In genomic region chr2:12717988-12718661, GRCh38 we compare ENCODE assay signal across 8 cellular contexts. TPM values are rescaled to one million over a fixed set of nuclear protein-coding genes. Genes with fewer than 3 reads are reported as not detected.
A peak's percentile ranks its signal among the peaks of the same experiment; 100 is the strongest.
DNase-seq lines count a peak whose midpoint lies in the region; TF ChIP-seq lines count a peak whose summit lies in the region.

No MANE protein-coding gene starts in this region.

- TF ChIP-seq POLR2A in sigmoid colon (IDR thresholded peaks at IDR 0.05): no peak

- H3K27me3 ChIP-seq in left ventricle myocardium inferior (ENCODE audit: low read depth) (no peaks in the 10 kb centered on the region), sigmoid colon (no peaks in the 10 kb centered on the region)

- DNase-seq in NCI-H345 (lab: John Stamatoyannopoulos, UW) (peak; percentile 73), left ventricle myocardium inferior (no peak), sigmoid colon (peak; percentile 75), A172 (ENCODE audit: low spot score) (no peak), NCI-H446 treated with DMSO at 0.1 percent for 48 hours (lab: John Stamatoyannopoulos, UW) (no peak), NOMO-1 treated with DMSO at 0.1 percent for 48 hours (lab: John Stamatoyannopoulos, UW; ENCODE audit: unreplicated experiment) (no peak)
- DNase-seq in activated naive CD4-positive, alpha-beta T cell treated with anti-CD3 and anti-CD28 coated beads, Interleukin-2, amount 50 U/mL, for 16 hours: peak; percentile 46

- intact Hi-C loops in left ventricle myocardium inferior (cut with micrococcal nuclease): loop anchor here (10.0 kb wide), 1 partner anchor 303 kb away; no protein-coding TSS in a partner anchor
- intact Hi-C loops in sigmoid colon (cut with DNase I): loop anchor here (1.0 to 10.0 kb wide), 11 partner anchors 181 to 973 kb away; partner anchors contain the start of gene LPIN1

- H3K27ac ChIP-seq in left ventricle myocardium inferior (replicated peaks) (peak overlapping the region; percentile 99), sigmoid colon (peak overlapping the region; percentile 91 to 95 (median 93))

- 1% methylated on average over 50 of the region's 50 CpGs for WGBS in sigmoid colon, 2 donors

- TF ChIP-seq EP300 in sigmoid colon (IDR thresholded peaks at IDR 0.05): no peak

- peaks cover 2% of the 10 kb centered on the region for H3K36me3 ChIP-seq in left ventricle myocardium inferior
- no peaks in the 10 kb centered on the region for H3K36me3 ChIP-seq in sigmoid colon

- H3K4me1 ChIP-seq in left ventricle myocardium inferior (peaks cover 93% of the 10 kb centered on the region), sigmoid colon (peaks cover 0 to 66% (median 52%) of the 10 kb centered on the region in 4 donors)

- H3K4me3 ChIP-seq in GM12875 (ENCODE audit: low read depth, low read length): peak overlapping the region; percentile 62
- peak overlapping the region; percentile 96 for H3K4me3 ChIP-seq in left ventricle myocardium inferior
- H3K4me3 ChIP-seq in sigmoid colon: peak overlapping the region; percentile 68 to 92 (median 78)

- TF ChIP-seq CTCF in GM12875 (IDR thresholded peaks at IDR 0.05; ENCODE audit: borderline replicate concordance, insufficient read depth, low read depth, low read length): no peak
- TF ChIP-seq CTCF in left ventricle myocardium inferior (IDR thresholded peaks at IDR 0.05; ENCODE audit: borderline replicate concordance): no peak
- TF ChIP-seq CTCF in sigmoid colon (IDR thresholded peaks at IDR 0.05): no peak

- no peaks in the 10 kb centered on the region for H3K9me3 ChIP-seq in left ventricle myocardium inferior (replicated peaks)
- H3K9me3 ChIP-seq in sigmoid colon: no peaks in the 10 kb centered on the region

RNA-seq across cellular contexts. Expression of gene TRIB2, which starts 1.4 kb away (rescaled TPM):
- total RNA-seq in left ventricle myocardium inferior (31.1 TPM), sigmoid colon (10 to 100 TPM; 34.2 to 56.2 (median 46.6) TPM)
- polyA plus RNA-seq in sigmoid colon: 10 to 100 TPM in 1 of 3 donors, 1 to 10 TPM in 2; 1.4 to 20.7 (median 6.6) TPM
- 2.0 and 8.3 TPM in 2 replicates for total RNA-seq in A172 (2014; rRNA removed; shearing (Covaris generic))

Comparison
In these comparisons a context has a peak if more than half of its experiments do, and no peak if none do; other contexts are left out.
1. DNase-seq: peak in NCI-H345 (single experiment), activated naive CD4-positive, alpha-beta T cell treated with anti-CD3 and anti-CD28 coated beads, Interleukin-2, amount 50 U/mL, for 16 hours (single experiment) and sigmoid colon (single experiment); none in left ventricle myocardium inferior (single experiment), A172 (single experiment), NCI-H446 treated with DMSO at 0.1 percent for 48 hours (single experiment) and NOMO-1 treated with DMSO at 0.1 percent for 48 hours (single experiment).
2. Peak in every context shown above with its lines, with median percentiles within 50 percentile points of each other: H3K4me3 ChIP-seq.